In genomic region chr7:29921404-29922010, GRCh38 we compare ENCODE assay signal across 8 cellular contexts.
DNase-seq lines count a peak whose midpoint lies in the region; ATAC-seq and TF ChIP-seq lines count a peak whose summit lies in the region.

No MANE protein-coding gene starts in this region.

- H3K4me1 ChIP-seq in HCT116 (ENCODE audit: control insufficient read depth in 1 of 2, insufficient read depth in 2 of 2, low read length in 2 of 2): no peaks in the 10 kb centered on the region
- H3K4me1 ChIP-seq in right atrium auricular region: no peaks in the 10 kb centered on the region

- BruUV-seq in HCT116 (replicated peaks; lab: Mats Ljungman, UMichigan): no TSS peak

- CTCF ChIA-PET in HCT116 (lab: Charles Lee): interaction anchor here (0.6 to 3.3 kb wide), 17 partner anchors 11 to 1000 kb away, joined by 3 to 37 read pairs (median 4); partner anchors contain the start of gene WIPF3

- no peaks in the 10 kb centered on the region for H3K9me2 ChIP-seq in HCT116 (ENCODE audit: insufficient read depth)

- no peak for TF ChIP-seq POLR2A in HCT116 (IDR thresholded peaks at IDR 0.05; ENCODE audit: borderline replicate concordance, extremely low read depth, insufficient read depth, insufficient read length)

- no peak overlapping the region for H3K4me3 ChIP-seq in HCT116 (replicated peaks in 1 of 2; ENCODE audit: low read depth in 1 of 2, low read length in 2 of 2)
- H3K4me3 ChIP-seq in right atrium auricular region: no peak overlapping the region
- no peak overlapping the region for H3K4me3 ChIP-seq in skeletal muscle cell (ENCODE audit: low read depth, low read length)

- RAD21 ChIA-PET in HCT116 (lab: Charles Lee; ENCODE audit: low non-redundant PET in 1 of 2, low total read pairs in 2 of 2, uncharacterized antibody in 2 of 2, unreplicated experiment in 2 of 2): interaction anchor here (0.5 to 1.7 kb wide), 7 partner anchors 44 to 174 kb away, joined by 3 to 4 read pairs (median 3); no protein-coding TSS in a partner anchor

- TF ChIP-seq RAD21 in HCT116 (IDR thresholded peaks at IDR 0.05; ENCODE audit: low read depth): peak; percentile 86

- POLR2A ChIA-PET in HCT116 (lab: Charles Lee): no interaction called here

- ATAC-seq in HCT116: peak; percentile 93

- no peaks in the 10 kb centered on the region for H3K9me3 ChIP-seq in HCT116 (ENCODE audit: control insufficient read depth in 1 of 2, insufficient read depth in 1 of 2, low read depth in 1 of 2, low read length in 2 of 2)
- no peaks in the 10 kb centered on the region for H3K9me3 ChIP-seq in right atrium auricular region

- H3K27ac ChIP-seq in HCT116 (ENCODE audit: low read depth, low read length): no peak overlapping the region
- H3K27ac ChIP-seq in right atrium auricular region: no peak overlapping the region

- no peaks in the 10 kb centered on the region for H3K79me2 ChIP-seq in HCT116 (ENCODE audit: insufficient read depth, low read length)

- H3K36me3 ChIP-seq in HCT116 (ENCODE audit: control insufficient read depth in 1 of 2, insufficient read depth in 2 of 2, low read length in 2 of 2) (peaks cover 3 to 11% of the 10 kb centered on the region in 2 experiments; a peak in 3 of 4 replicates), right atrium auricular region (peaks cover 15% of the 10 kb centered on the region)

- no peak overlapping the region for H2AFZ ChIP-seq in HCT116 (ENCODE audit: low read depth, low read length, poor library complexity, severe bottlenecking)

- H3K27me3 ChIP-seq in HCT116 (ENCODE audit: insufficient read depth, low read length): no peaks in the 10 kb centered on the region
- no peaks in the 10 kb centered on the region for H3K27me3 ChIP-seq in right atrium auricular region

- no peaks in the 10 kb centered on the region for H4K20me1 ChIP-seq in HCT116 (ENCODE audit: insufficient read depth)

- DNase-seq in activated CD4-positive, alpha-beta T cell treated with anti-CD3 and anti-CD28 coated beads for 24 hours (ENCODE audit: low read depth in 2 of 2): peak; percentile 7 to 24
- no peak for DNase-seq in activated CD4-positive, alpha-beta T cell treated with anti-CD3 and anti-CD28 coated beads, Interleukin-2, amount 50 U/mL, for 4 hours
- DNase-seq in HCT116 (ENCODE audit: low read depth, low spot score): peak; percentile 46
- DNase-seq in LoVo (ENCODE audit: low spot score): peak; percentile 77
- peak; percentile 74 for DNase-seq in RKO (ENCODE audit: low spot score)
- DNase-seq in activated naive CD8-positive, alpha-beta T cell treated with anti-CD3 and anti-CD28 coated beads, Interleukin-2, amount 50 U/mL, for 16 hours (ENCODE audit: low read depth, low spot score): peak; percentile 4
- DNase-seq in right atrium auricular region (ENCODE audit: low spot score): no peak
- peak; percentile 18 for DNase-seq in skeletal muscle cell (ENCODE audit: low read depth)

- H3K9ac ChIP-seq in HCT116 (ENCODE audit: low read length): no peak overlapping the region

- intact Hi-C loops in HCT116 (cut with micrococcal nuclease): loop anchor here (1.0 to 2.0 kb wide), 3 partner anchors 157 to 285 kb away; no protein-coding TSS in a partner anchor

- no peak overlapping the region for H3K4me2 ChIP-seq in HCT116 (ENCODE audit: low read length)

- TF ChIP-seq CTCF in HCT116 (IDR thresholded peaks at IDR 0.05 in 2 of 3, conservative IDR thresholded peaks at IDR 0.05 in 1 of 3; ENCODE audit: borderline replicate concordance in 1 of 3, insufficient read depth in 1 of 3, low read depth in 2 of 3, low read length in 2 of 3): peak; percentile 77 to 96 (median 88)
- TF ChIP-seq CTCF in right atrium auricular region (IDR thresholded peaks at IDR 0.05): peak; percentile 83 to 91

TF ChIP-seq in HCT116, 20 proteins besides CTCF, POLR2A, EP300 and RAD21:
- TF ChIP-seq EZH2phosphoT487 (IDR thresholded peaks at IDR 0.05; ENCODE audit: borderline replicate concordance) (no peak), ZFX (IDR thresholded peaks at IDR 0.05) (no peak), YY1 (IDR thresholded peaks at IDR 0.05; ENCODE audit: extremely low read depth, insufficient replicate concordance, low read depth, low read length) (no peak), CBX3 (IDR thresholded peaks at IDR 0.05; ENCODE audit: low read depth) (no peak), ZBTB33 (IDR thresholded peaks at IDR 0.05; ENCODE audit: extremely low read depth, insufficient replicate concordance, low read length) (no peak), ATF3 (IDR thresholded peaks at IDR 0.05) (no peak), SP1 (IDR thresholded peaks at IDR 0.05; ENCODE audit: low read depth) (no peak), ELF1 (IDR thresholded peaks at IDR 0.05; ENCODE audit: borderline replicate concordance, low read depth) (no peak), REST (IDR thresholded peaks at IDR 0.05; ENCODE audit: low read depth) (no peak), ZNF274 (IDR thresholded peaks at IDR 0.05; ENCODE audit: low read depth, low read length) (no peak), EGR1 (IDR thresholded peaks at IDR 0.05; ENCODE audit: low read depth) (no peak), JUND (IDR thresholded peaks at IDR 0.05) (no peak), TCF7L2 (IDR thresholded peaks at IDR 0.05; ENCODE audit: borderline replicate concordance, extremely low read depth, insufficient read depth, insufficient read length) (no peak), FOSL1 (IDR thresholded peaks at IDR 0.05; ENCODE audit: low read depth) (no peak)

Comparison
In these comparisons a context has a peak if more than half of its experiments do, and no peak if none do; other contexts are left out.
1. DNase-seq: peak in activated CD4-positive, alpha-beta T cell treated with anti-CD3 and anti-CD28 coated beads for 24 hours (2 of 2), HCT116 (single experiment), LoVo (single experiment), RKO (single experiment), activated naive CD8-positive, alpha-beta T cell treated with anti-CD3 and anti-CD28 coated beads, Interleukin-2, amount 50 U/mL, for 16 hours (single experiment) and skeletal muscle cell (single experiment); none in activated CD4-positive, alpha-beta T cell treated with anti-CD3 and anti-CD28 coated beads, Interleukin-2, amount 50 U/mL, for 4 hours (0 of 2) and right atrium auricular region (single experiment).